Comparison of ENCODE assay signal across 8 cellular contexts in genomic region chr11:102390667-102391449, GRCh38. TPM values are rescaled to one million over a fixed set of nuclear protein-coding genes. Genes with fewer than 3 reads are reported as not detected.
DNase-seq lines count a peak whose midpoint lies in the region; ATAC-seq and TF ChIP-seq lines count a peak whose summit lies in the region.

No MANE protein-coding gene starts in this region.

- WGBS in prostate gland: 71% methylated on average over 11 of the region's 11 CpGs

- no peaks in the 10 kb centered on the region for H3K9me3 ChIP-seq in prostate gland

- TF ChIP-seq CTCF in prostate gland (IDR thresholded peaks at IDR 0.05): peak; percentile 67 to 81 (median 75)

- peak; percentile 80 for ATAC-seq in GM21825 (IDR thresholded peaks at IDR 0.05; ENCODE audit: unreplicated experiment)
- peak; percentile 46 to 63 for ATAC-seq in activated naive CD4-positive, alpha-beta T cell treated with anti-CD3 and anti-CD28 coated beads, Interleukin-2, amount 50 U/mL, for 72 hours

- H3K36me3 ChIP-seq in prostate gland: no peaks in the 10 kb centered on the region

- TF ChIP-seq POLR2A in prostate gland (IDR thresholded peaks at IDR 0.05): no peak

- H3K27ac Mint-ChIP-seq in activated naive CD4-positive, alpha-beta T cell treated with anti-CD3 and anti-CD28 coated beads, Interleukin-2, amount 50 U/mL, for 72 hours: peak overlapping the region; percentile 31 to 33

- H3K27me3 ChIP-seq in prostate gland (replicated peaks; ENCODE audit: insufficient read depth): no peaks in the 10 kb centered on the region

- no peak overlapping the region for H3K27ac ChIP-seq in prostate gland

- intact Hi-C loops in head of caudate nucleus (cut with DNase I): loop anchor here (1.0 to 5.0 kb wide), 2 partner anchors 61 to 104 kb away; partner anchors contain the start of gene TMEM123
- intact Hi-C loops in prostate gland (cut with DNase I): no loop called here

- H3K4me3 ChIP-seq in prostate gland: no peak overlapping the region

- DNase-seq in GM04503 (ENCODE audit: low read depth): peak; percentile 10
- peak; percentile 42 for DNase-seq in KG1 (lab: John Stamatoyannopoulos, UW)
- peak; percentile 28 to 58 for DNase-seq in SHP77 (lab: John Stamatoyannopoulos, UW)
- DNase-seq in activated naive CD4-positive, alpha-beta T cell treated with anti-CD3 and anti-CD28 coated beads, Interleukin-2, amount 50 U/mL, for 72 hours (ENCODE audit: low spot score in 2 of 2): peak; percentile 59 to 66
- peak; percentile 54 to 91 (median 80) for DNase-seq in head of caudate nucleus
- peak; percentile 50 for DNase-seq in prostate gland (ENCODE audit: low spot score)
- DNase-seq in mesenteric fat pad (ENCODE audit: low spot score): no peak

- no peaks in the 10 kb centered on the region for H3K4me1 ChIP-seq in prostate gland (replicated peaks)

- H3K9me3 Mint-ChIP-seq in activated naive CD4-positive, alpha-beta T cell treated with anti-CD3 and anti-CD28 coated beads, Interleukin-2, amount 50 U/mL, for 72 hours: peaks cover 4 to 12% of the 10 kb centered on the region in 2 donors

- H3K36me3 Mint-ChIP-seq in activated naive CD4-positive, alpha-beta T cell treated with anti-CD3 and anti-CD28 coated beads, Interleukin-2, amount 50 U/mL, for 72 hours: peaks cover 18 to 58% of the 10 kb centered on the region in 2 donors

RNA-seq across cellular contexts. Expression of gene BIRC2, which starts 43.8 kb away (rescaled TPM):
- 10 to 100 TPM; 40.7 to 67.6 TPM for total RNA-seq in activated naive CD4-positive, alpha-beta T cell treated with anti-CD3 and anti-CD28 coated beads, Interleukin-2, amount 50 U/mL, for 72 hours
- total RNA-seq in prostate gland: 10 to 100 TPM; 48.7 to 54.5 TPM
- total RNA-seq in mesenteric fat pad: 43.1 TPM
